In the genomic region with DNA sequence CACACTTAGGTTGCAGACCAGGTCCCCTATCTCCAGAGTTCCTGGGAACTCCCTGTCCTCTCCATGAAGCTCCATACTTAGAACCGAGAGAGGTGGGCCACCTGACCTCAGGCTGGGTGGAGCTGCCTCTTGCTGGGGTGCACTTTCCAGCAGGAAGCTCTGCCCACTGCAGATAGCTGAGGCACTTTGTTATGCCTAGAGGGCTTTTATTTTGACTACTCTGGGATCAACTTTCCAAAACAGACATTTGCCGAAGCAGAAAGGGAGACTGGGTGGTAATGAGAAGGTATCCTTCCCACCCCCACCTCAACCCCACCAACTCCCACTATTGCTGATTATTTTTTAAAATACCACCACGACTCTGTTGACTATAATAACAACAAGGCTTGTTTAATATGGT, we compare ENCODE assay signal across 23 cellular contexts. TPM values are rescaled to one million over a fixed set of nuclear protein-coding genes. Genes with fewer than 3 reads are reported as not detected.
A peak's percentile ranks its signal among the peaks of the same experiment; 100 is the strongest.
DNase-seq lines count a peak whose midpoint lies in the region; ATAC-seq and TF ChIP-seq lines count a peak whose summit lies in the region.
"Had no signal": no experiment of that assay in that cellular context is flagged by ENCODE, and none has a peak within 500 bp of the region (broad histone marks: within the 10 kb centered on the region; RNA-seq: fewer than 3 reads in every experiment).

No MANE protein-coding gene starts in this region.

- CTCF ChIA-PET in WTC11 (lab: Charles Lee): interaction anchor here (0.6 kb wide), 1 partner anchor 478 kb away, joined by 3 read pairs; no protein-coding TSS in a partner anchor

- no peaks in the 10 kb centered on the region for H3K27me3 ChIP-seq in layer of hippocampus (ENCODE audit: control insufficient read depth, insufficient read depth, low read length)
- H3K27me3 ChIP-seq in Peyer's patch: no peaks in the 10 kb centered on the region
- H3K27me3 ChIP-seq: MG63 had no signal

- H3K9me3 ChIP-seq in Peyer's patch: no peaks in the 10 kb centered on the region
- H3K9me3 ChIP-seq: A549, MG63 had no signal

- no peak for TF ChIP-seq POLR2A in Peyer's patch (IDR thresholded peaks at IDR 0.05)

- no peaks in the 10 kb centered on the region for H3K36me3 ChIP-seq in Peyer's patch
- H3K36me3 ChIP-seq: MG63 had no signal

- POLR2A ChIA-PET in WTC11 (lab: Charles Lee): no interaction called here

- no peaks in the 10 kb centered on the region for H3K36me3 Mint-ChIP-seq in WTC11
- H3K36me3 Mint-ChIP-seq: CD4-positive, alpha-beta memory T cell had no signal

- H3K27ac Mint-ChIP-seq in WTC11: no peak overlapping the region
- H3K27ac Mint-ChIP-seq: CD4-positive, alpha-beta memory T cell had no signal

- peaks cover 30% of the 10 kb centered on the region for H3K4me1 Mint-ChIP-seq in WTC11
- H3K4me1 Mint-ChIP-seq: CD4-positive, alpha-beta memory T cell had no signal

- no peak overlapping the region for H3K4me3 Mint-ChIP-seq in WTC11
- H3K4me3 Mint-ChIP-seq: CD4-positive, alpha-beta memory T cell had no signal

- no peak overlapping the region for H3K4me3 ChIP-seq in Peyer's patch
- H3K4me3 ChIP-seq: A549, MG63, PC-9 had no signal

- peaks cover 0 to 13% (median 2%) of the 10 kb centered on the region in 4 donors for H3K4me1 ChIP-seq in Peyer's patch

- TF ChIP-seq CTCF in 22Rv1 (IDR thresholded peaks at IDR 0.05) (no peak), WTC11 (IDR thresholded peaks at IDR 0.05) (no peak), Peyer's patch (IDR thresholded peaks at IDR 0.05) (no peak)

- DNase-seq in M059J (ENCODE audit: low read depth) (peak; percentile 34), WTC11 (ENCODE audit: low spot score) (no peak), NCI-H146 (lab: John Stamatoyannopoulos, UW) (no peak), ecto neural progenitor cell (ENCODE audit: low spot score) (no peak), Peyer's patch (no peak)
- DNase-seq: AML-193; CD4-positive, alpha-beta memory T cell; DMS53; KBM-7; MG63; NCI-H1694 treated with DMSO at 0.1 percent for 48 hours; NCI-H226; NCI-H524; PC-9; RPMI8226; SHP77 had no signal

- no peaks in the 10 kb centered on the region for H3K9me3 Mint-ChIP-seq in WTC11
- H3K9me3 Mint-ChIP-seq: CD4-positive, alpha-beta memory T cell had no signal

- peak; percentile 41; the same call in 1 of the 2 replicates for ATAC-seq in WTC11
- no peak for ATAC-seq in HG03342 (IDR thresholded peaks at IDR 0.05; ENCODE audit: unreplicated experiment)
- ATAC-seq: A549, HepG2 had no signal

- H3K27ac ChIP-seq in 22Rv1: peak overlapping the region; percentile 99
- H3K27ac ChIP-seq in layer of hippocampus (ENCODE audit: low read depth, low read length): peak overlapping the region; percentile 47
- H3K27ac ChIP-seq in Peyer's patch: no peak overlapping the region
- H3K27ac ChIP-seq: A549, PC-9 had no signal

- no peaks in the 10 kb centered on the region for H3K27me3 Mint-ChIP-seq in WTC11 (ENCODE audit: low read depth)

TF ChIP-seq in WTC11, 78 proteins besides CTCF, POLR2A, EP300 and RAD21:
- TF ChIP-seq, protein P1, sequence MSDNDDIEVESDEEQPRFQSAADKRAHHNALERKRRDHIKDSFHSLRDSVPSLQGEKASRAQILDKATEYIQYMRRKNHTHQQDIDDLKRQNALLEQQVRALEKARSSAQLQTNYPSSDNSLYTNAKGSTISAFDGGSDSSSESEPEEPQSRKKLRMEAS (CRISPR knock-in tag; IDR thresholded peaks at IDR 0.05): no peak
- TF ChIP-seq OVOL2 (CRISPR knock-in tag; IDR thresholded peaks at IDR 0.05; ENCODE audit: borderline replicate concordance): no peak
- no peak for TF ChIP-seq NR1H2 (CRISPR knock-in tag; IDR thresholded peaks at IDR 0.05)
- TF ChIP-seq ZNF138 (CRISPR knock-in tag; conservative IDR thresholded peaks at IDR 0.05): no peak
- TF ChIP-seq, protein P2, sequence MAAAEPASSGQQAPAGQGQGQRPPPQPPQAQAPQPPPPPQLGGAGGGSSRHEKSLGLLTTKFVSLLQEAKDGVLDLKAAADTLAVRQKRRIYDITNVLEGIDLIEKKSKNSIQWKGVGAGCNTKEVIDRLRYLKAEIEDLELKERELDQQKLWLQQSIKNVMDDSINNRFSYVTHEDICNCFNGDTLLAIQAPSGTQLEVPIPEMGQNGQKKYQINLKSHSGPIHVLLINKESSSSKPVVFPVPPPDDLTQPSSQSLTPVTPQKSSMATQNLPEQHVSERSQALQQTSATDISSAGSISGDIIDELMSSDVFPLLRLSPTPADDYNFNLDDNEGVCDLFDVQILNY (CRISPR knock-in tag; IDR thresholded peaks at IDR 0.05): no peak
- no peak for TF ChIP-seq GTF2I (CRISPR knock-in tag; conservative IDR thresholded peaks at IDR 0.05)
- no peak for TF ChIP-seq JAZF1 (CRISPR knock-in tag; IDR thresholded peaks at IDR 0.05)
- no peak for TF ChIP-seq AFF4 (CRISPR knock-in tag; IDR thresholded peaks at IDR 0.05; ENCODE audit: borderline replicate concordance)
- TF ChIP-seq FOXP1 (CRISPR knock-in tag; IDR thresholded peaks at IDR 0.05; ENCODE audit: borderline replicate concordance): no peak
- no peak for TF ChIP-seq PRRX2 (CRISPR knock-in tag; IDR thresholded peaks at IDR 0.05)
- no peak for TF ChIP-seq NFE2L1 (CRISPR knock-in tag; IDR thresholded peaks at IDR 0.05)
- TF ChIP-seq, protein P3, sequence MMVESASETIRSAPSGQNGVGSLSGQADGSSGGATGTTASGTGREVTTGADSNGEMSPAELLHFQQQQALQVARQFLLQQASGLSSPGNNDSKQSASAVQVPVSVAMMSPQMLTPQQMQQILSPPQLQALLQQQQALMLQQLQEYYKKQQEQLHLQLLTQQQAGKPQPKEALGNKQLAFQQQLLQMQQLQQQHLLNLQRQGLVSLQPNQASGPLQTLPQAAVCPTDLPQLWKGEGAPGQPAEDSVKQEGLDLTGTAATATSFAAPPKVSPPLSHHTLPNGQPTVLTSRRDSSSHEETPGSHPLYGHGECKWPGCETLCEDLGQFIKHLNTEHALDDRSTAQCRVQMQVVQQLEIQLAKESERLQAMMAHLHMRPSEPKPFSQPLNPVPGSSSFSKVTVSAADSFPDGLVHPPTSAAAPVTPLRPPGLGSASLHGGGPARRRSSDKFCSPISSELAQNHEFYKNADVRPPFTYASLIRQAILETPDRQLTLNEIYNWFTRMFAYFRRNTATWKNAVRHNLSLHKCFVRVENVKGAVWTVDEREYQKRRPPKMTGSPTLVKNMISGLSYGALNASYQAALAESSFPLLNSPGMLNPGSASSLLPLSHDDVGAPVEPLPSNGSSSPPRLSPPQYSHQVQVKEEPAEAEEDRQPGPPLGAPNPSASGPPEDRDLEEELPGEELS (CRISPR knock-in tag; IDR thresholded peaks at IDR 0.05): no peak
- no peak for TF ChIP-seq CREM (CRISPR knock-in tag; IDR thresholded peaks at IDR 0.05)

RNA-seq across cellular contexts. Expression of gene CLDN11, which starts 54.7 kb away (rescaled TPM):
- 39.0 and 39.7 TPM in 2 replicates for total RNA-seq in M059J (2014; rRNA removed; shearing (Covaris generic))
- total RNA-seq in WTC11 (2021): 12.1 to 12.6 TPM (median 12.5 TPM) in 3 replicates
- total RNA-seq in Peyer's patch: 10 to 100 TPM in 1 of 4 donors, 1 to 10 TPM in 3; 4.1 to 16.6 (median 5.0) TPM
- total RNA-seq: HT1080, SK-MEL-5 had no signal

Comparison
In these comparisons a context has a peak if more than half of its experiments do, and no peak if none do; other contexts are left out.
1. H3K27ac ChIP-seq: peak in 22Rv1 (single experiment) and layer of hippocampus (single experiment); none in Peyer's patch (0 of 4).